Comparison of ENCODE assay signal across 20 cellular contexts in the genomic region with DNA sequence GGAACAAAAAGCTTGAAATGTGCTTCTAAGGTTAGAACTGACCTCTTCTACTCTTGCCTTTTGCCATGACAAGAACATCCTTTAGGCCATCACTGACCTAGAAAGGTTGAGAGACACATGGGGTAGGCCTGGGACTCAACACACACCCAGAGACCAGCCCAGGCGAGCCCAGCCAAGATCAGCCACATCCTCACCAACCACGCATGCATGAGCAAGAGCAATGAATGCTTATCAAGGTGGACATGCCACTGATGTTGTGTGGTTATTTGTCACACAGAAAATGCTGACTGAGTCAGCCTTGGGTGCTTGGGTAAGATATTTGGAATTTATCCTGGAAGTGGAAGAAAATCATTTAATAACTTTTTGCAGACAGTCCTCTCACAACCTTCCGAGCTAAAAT. TPM values are rescaled to one million over a fixed set of nuclear protein-coding genes. Genes with fewer than 3 reads are reported as not detected.
"Had no signal": no experiment of that assay in that cellular context is flagged by ENCODE, and none has a peak within 500 bp of the region (broad histone marks: within the 10 kb centered on the region; RNA-seq: fewer than 3 reads in every experiment).

No MANE protein-coding gene starts in this region.

- H3K4me1 ChIP-seq: psoas muscle, testis, upper lobe of left lung had no signal

- H3K9me3 ChIP-seq: psoas muscle, testis, upper lobe of left lung had no signal

- DNase-seq: activated CD4-positive, alpha-beta T cell treated with anti-CD3 and anti-CD28 coated beads, Interleukin-2, amount 50 U/mL, for 1 hour; activated naive CD8-positive, alpha-beta T cell treated with anti-CD3 and anti-CD28 coated beads for 36 hours; amygdala; endodermal cell; glutamatergic neuron; nucleus accumbens; psoas muscle; stimulated activated CD4-positive, alpha-beta T cell treated with anti-CD3 and anti-CD28 coated beads, Interleukin-1b, Interleukin-23, amount 100 ng/mL, for 48 hours; stomach; T-helper 9 cell; testis; upper lobe of left lung had no signal

- H3K27me3 ChIP-seq: stomach, testis, upper lobe of left lung had no signal

- H3K36me3 ChIP-seq: stomach, upper lobe of left lung had no signal

- ATAC-seq: psoas muscle, sciatic nerve had no signal

- H3K4me3 ChIP-seq: psoas muscle, stomach, testis, upper lobe of left lung had no signal

- H3K27ac ChIP-seq: psoas muscle, stomach, testis, upper lobe of left lung had no signal

RNA-seq across cellular contexts. Expression of gene SMIM23, which starts 39.4 kb away (rescaled TPM):
- total RNA-seq: activated CD8-positive, alpha-beta memory T cell treated with anti-CD3 and anti-CD28 coated beads for 36 hours; activated naive CD8-positive, alpha-beta T cell treated with anti-CD3 and anti-CD28 coated beads for 36 hours; activated T-helper 1 cell treated with anti-CD3 and anti-CD28 coated beads, Interleukin-12 subunit alpha, Interleukin-12 subunit beta, Interleukin-2, Interleukin-4 antibody, amounts not matched to agents 30 ng/mL and 10 ng/mL and 1 ng/mL, durations not matched to agents 14 hours and 24 hours and 36 hours; cerebellum; dermis microvascular lymphatic vessel endothelial cell; endodermal cell; lower leg skin; mesenteric fat pad; psoas muscle; sciatic nerve; stomach; upper lobe of left lung had no signal
- polyA plus RNA-seq: esophagus, psoas muscle, stomach had no signal
